30 cellular contexts compared by ENCODE assay signal in the genomic region with DNA sequence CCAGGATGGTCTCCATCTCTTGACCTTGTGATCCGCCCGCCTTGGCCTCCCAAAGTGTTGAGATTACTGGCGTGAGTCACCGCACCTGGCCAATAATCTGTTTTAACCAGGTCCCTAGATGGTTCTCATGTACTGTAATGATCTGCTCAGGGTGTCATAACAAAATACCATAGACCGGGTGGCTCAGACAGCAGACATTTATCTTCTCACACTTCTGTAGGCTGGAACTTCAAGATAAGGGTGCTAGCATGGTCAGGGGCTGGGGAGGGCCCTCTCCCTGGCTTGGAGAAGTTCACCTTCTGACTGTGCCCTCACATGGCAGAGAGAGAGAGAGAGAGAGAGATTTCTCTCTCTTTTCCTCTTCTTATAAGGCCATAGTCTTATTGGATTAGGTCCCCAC.
"Had no signal": no experiment of that assay in that cellular context is flagged by ENCODE, and none has a peak within 500 bp of the region (broad histone marks: within the 10 kb centered on the region; RNA-seq: fewer than 3 reads in every experiment).

No MANE protein-coding gene starts in this region.

- H3K4me1 ChIP-seq: colonic mucosa, gastrocnemius medialis, thyroid gland had no signal

- H3K27me3 Mint-ChIP-seq: activated naive CD8-positive, alpha-beta T cell; progenitor cell of endocrine pancreas; stimulated activated memory B cell treated with anti-CD40 and anti-IgM and Interleukin-4, amounts not matched to agents 10 μg/mL and 1 μg/mL and 100 μg/mL, for 72 hours had no signal

- H3K4me3 ChIP-seq: body of pancreas, colonic mucosa, dorsolateral prefrontal cortex, gastrocnemius medialis, hepatocyte, ovary, sigmoid colon, thyroid gland had no signal

- DNase-seq: activated CD4-positive, alpha-beta T cell treated with anti-CD3 and anti-CD28 coated beads for 4 hours; activated CD4-positive, alpha-beta T cell treated with anti-CD3 and anti-CD28 coated beads, Interleukin-2, amount 50 U/mL, for 4 hours; activated effector memory CD4-positive, alpha-beta T cell treated with Interleukin-2 at 50 U/mL for 16 hours; activated naive CD4-positive, alpha-beta T cell treated with Interleukin-2 at 50 U/mL for 16 hours; activated T-cell treated with anti-CD3 and anti-CD28 coated beads for 4 hours; anterior cingulate cortex; body of pancreas; cerebellar nuclear complex; colonic mucosa; dorsolateral prefrontal cortex; effector memory CD4-positive, alpha-beta T cell; gastrocnemius medialis; glutamatergic neuron; islet precursor cell; ovary; retina; sigmoid colon; small intestine; stimulated activated CD4-positive, alpha-beta T cell treated with anti-CD3 and anti-CD28 coated beads, Interleukin-4, amount 100 ng/mL, for 4 hours; stimulated activated CD8-positive, alpha-beta memory T cell treated with anti-CD3 and anti-CD28 coated beads, Interleukin-4, amount 100 ng/mL, for 48 hours; stimulated activated naive CD8-positive, alpha-beta T cell treated with anti-CD3 and anti-CD28 coated beads, Interleukin-15, amount 100 ng/mL, for 72 hours; substantia nigra; T-helper 2 cell; thyroid gland had no signal

- H3K9me3 ChIP-seq: body of pancreas, colonic mucosa, gastrocnemius medialis, ovary, sigmoid colon, thyroid gland had no signal

- H3K27me3 ChIP-seq: body of pancreas, colonic mucosa, gastrocnemius medialis, hepatocyte, ovary, sigmoid colon, thyroid gland had no signal

- H3K36me3 ChIP-seq: colonic mucosa, gastrocnemius medialis, ovary, sigmoid colon, thyroid gland had no signal

- H3K4me3 Mint-ChIP-seq: activated naive CD8-positive, alpha-beta T cell; natural killer cell treated with Interleukin-12 subunit alpha and Interleukin-12 subunit beta and Interleukin-15 and Interleukin-18, amount 100 ng/mL, for 72 hours; stimulated activated memory B cell treated with anti-CD40 and anti-IgM and Interleukin-4, amounts not matched to agents 10 μg/mL and 1 μg/mL and 100 μg/mL, for 72 hours; stimulated activated naive CD8-positive, alpha-beta T cell treated with anti-CD3 and anti-CD28 coated beads, Interleukin-15, amount 100 ng/mL, for 72 hours had no signal

- H3K27ac ChIP-seq: colonic mucosa, dorsolateral prefrontal cortex, gastrocnemius medialis, ovary, sigmoid colon, thyroid gland, VCaP had no signal

- H3K9me3 Mint-ChIP-seq: natural killer cell treated with Interleukin-12 subunit alpha and Interleukin-12 subunit beta and Interleukin-15 and Interleukin-18, amount 100 ng/mL, for 72 hours; stimulated activated naive CD8-positive, alpha-beta T cell treated with anti-CD3 and anti-CD28 coated beads, Interleukin-15, amount 100 ng/mL, for 72 hours had no signal

- H3K27ac Mint-ChIP-seq: activated naive CD8-positive, alpha-beta T cell; natural killer cell treated with Interleukin-12 subunit alpha and Interleukin-12 subunit beta and Interleukin-15 and Interleukin-18, amount 100 ng/mL, for 72 hours; progenitor cell of endocrine pancreas; stimulated activated memory B cell treated with anti-CD40 and anti-IgM and Interleukin-4, amounts not matched to agents 10 μg/mL and 1 μg/mL and 100 μg/mL, for 72 hours; stimulated activated naive CD8-positive, alpha-beta T cell treated with anti-CD3 and anti-CD28 coated beads, Interleukin-15, amount 100 ng/mL, for 72 hours had no signal

- H3K4me1 Mint-ChIP-seq: stimulated activated memory B cell treated with anti-CD40 and anti-IgM and Interleukin-4, amounts not matched to agents 10 μg/mL and 1 μg/mL and 100 μg/mL, for 72 hours; stimulated activated naive CD8-positive, alpha-beta T cell treated with anti-CD3 and anti-CD28 coated beads, Interleukin-15, amount 100 ng/mL, for 72 hours had no signal

- H3K36me3 Mint-ChIP-seq: activated naive CD8-positive, alpha-beta T cell; natural killer cell treated with Interleukin-12 subunit alpha and Interleukin-12 subunit beta and Interleukin-15 and Interleukin-18, amount 100 ng/mL, for 72 hours; stimulated activated memory B cell treated with anti-CD40 and anti-IgM and Interleukin-4, amounts not matched to agents 10 μg/mL and 1 μg/mL and 100 μg/mL, for 72 hours had no signal

- ATAC-seq: body of pancreas; gastrocnemius medialis; natural killer cell treated with Interleukin-12 subunit alpha and Interleukin-12 subunit beta and Interleukin-15 and Interleukin-18, amount 100 ng/mL, for 72 hours; stimulated activated memory B cell treated with anti-CD40 and anti-IgM and Interleukin-4, amounts not matched to agents 10 μg/mL and 1 μg/mL and 100 μg/mL, for 72 hours; stimulated activated naive CD8-positive, alpha-beta T cell treated with anti-CD3 and anti-CD28 coated beads, Interleukin-15, amount 100 ng/mL, for 72 hours had no signal
